9 cellular contexts compared by ENCODE assay signal in genomic region chr4:127311371-127311770, GRCh38.
"Had no signal": no experiment of that assay in that cellular context is flagged by ENCODE, and none has a peak within 500 bp of the region (broad histone marks: within the 10 kb centered on the region; RNA-seq: fewer than 3 reads in every experiment).

No MANE protein-coding gene starts in this region.

- H2AFZ ChIP-seq: GM23248, GM23338 had no signal

- H3K4me2 ChIP-seq: GM23338 had no signal

- ATAC-seq: GM23338, HCT116 had no signal

- H3K4me1 ChIP-seq: HAP-1 had no signal

- H3K27ac ChIP-seq: GM23248 had no signal

- H3K4me3 ChIP-seq: GM23248, GM23338, HAP-1 had no signal

- DNase-seq: GM23248, GOT3, H7, H9, HCEC 1CT, HFFc6 had no signal

- H3K36me3 ChIP-seq: HAP-1 had no signal

- H3K9ac ChIP-seq: GM23248 had no signal
